Comparison of ENCODE assay signal across 23 cellular contexts in genomic region chr3:195692361-195692700, GRCh38. TPM values are rescaled to one million over a fixed set of nuclear protein-coding genes. Genes with fewer than 3 reads are reported as not detected.
DNase-seq lines count a peak whose midpoint lies in the region; ATAC-seq and TF ChIP-seq lines count a peak whose summit lies in the region.
"Had no signal": no experiment of that assay in that cellular context is flagged by ENCODE, and none has a peak within 500 bp of the region (broad histone marks: within the 10 kb centered on the region; RNA-seq: fewer than 3 reads in every experiment).

No MANE protein-coding gene starts in this region.

- H3K4me1 ChIP-seq in psoas muscle (peaks cover 11% of the 10 kb centered on the region), gastroesophageal sphincter (peaks cover 0 to 20% (median 3%) of the 10 kb centered on the region in 3 donors)
- H3K4me1 ChIP-seq: body of pancreas, parathyroid adenoma had no signal

- H3K36me3 ChIP-seq in psoas muscle (ENCODE audit: insufficient read depth in 1 of 2, low read depth in 1 of 2) = peaks cover 8 to 82% of the 10 kb centered on the region in 2 donors
- peaks cover 0 to 83% of the 10 kb centered on the region in 2 donors for H3K36me3 ChIP-seq in gastroesophageal sphincter

- no peak for DNase-seq in activated naive CD4-positive, alpha-beta T cell treated with anti-CD3 and anti-CD28 coated beads, Interleukin-2, amount 10 ng/mL, durations not matched to agents 7 days and 5 days
- DNase-seq in activated naive CD4-positive, alpha-beta T cell (lab: John Stamatoyannopoulos, UW) = no peak
- no peak for DNase-seq in T-helper 17 cell
- DNase-seq in cerebellum (ENCODE audit: low spot score) = peak; percentile 39
- no peak for DNase-seq in psoas muscle
- DNase-seq: activated naive CD4-positive, alpha-beta T cell treated with anti-CD3 and anti-CD28 coated beads for 36 hours; body of pancreas; CD4-positive, alpha-beta T cell; cortex of kidney; foreskin fibroblast; mesenchymal stem cell; naive B cell; NCI-H1694 treated with DMSO at 0.1 percent for 48 hours; NCI-H82; SHP77 treated with DMSO at 0.1 percent for 48 hours; stimulated activated CD4-positive, alpha-beta T cell treated with anti-CD3 and anti-CD28 coated beads, Interleukin-2, amount 100 ng/mL, for 48 hours; substantia nigra had no signal

- CTCF ChIA-PET in activated naive CD4-positive, alpha-beta T cell treated with anti-CD3 and anti-CD28 coated beads, Interleukin-2, amount 10 ng/mL, durations not matched to agents 7 days and 5 days (lab: Charles Lee) = no interaction called here

- H3K4me3 ChIP-seq in psoas muscle = no peak overlapping the region
- H3K4me3 ChIP-seq in gastroesophageal sphincter = no peak overlapping the region
- H3K4me3 ChIP-seq: body of pancreas, vagina had no signal

- peak overlapping the region; percentile 42 for H3K27ac Mint-ChIP-seq in activated naive CD4-positive, alpha-beta T cell treated with anti-CD3 and anti-CD28 coated beads, Interleukin-2, amount 10 ng/mL, durations not matched to agents 7 days and 5 days
- H3K27ac Mint-ChIP-seq in T-helper 17 cell = peak overlapping the region; percentile 68
- peak overlapping the region; percentile 87 for H3K27ac Mint-ChIP-seq in stimulated activated memory B cell treated with anti-CD40 and anti-IgM and Interleukin-4, amounts not matched to agents 10 μg/mL and 1 μg/mL and 100 μg/mL, for 72 hours
- H3K27ac Mint-ChIP-seq: activated naive CD4-positive, alpha-beta T cell treated with anti-CD3 and anti-CD28 coated beads for 36 hours; CD4-positive, alpha-beta T cell had no signal

- H3K9me3 Mint-ChIP-seq in activated naive CD4-positive, alpha-beta T cell treated with anti-CD3 and anti-CD28 coated beads, Interleukin-2, amount 10 ng/mL, durations not matched to agents 7 days and 5 days = no peaks in the 10 kb centered on the region
- H3K9me3 Mint-ChIP-seq in stimulated activated memory B cell treated with anti-CD40 and anti-IgM and Interleukin-4, amounts not matched to agents 10 μg/mL and 1 μg/mL and 100 μg/mL, for 72 hours = peaks cover 2% of the 10 kb centered on the region
- H3K9me3 Mint-ChIP-seq: activated naive CD4-positive, alpha-beta T cell treated with anti-CD3 and anti-CD28 coated beads for 36 hours; CD4-positive, alpha-beta T cell had no signal

- H3K9me3 ChIP-seq in T-helper 17 cell (ENCODE audit: control insufficient read depth, low read length, poor library complexity, severe bottlenecking) (no peaks in the 10 kb centered on the region), psoas muscle (no peaks in the 10 kb centered on the region), gastroesophageal sphincter (no peaks in the 10 kb centered on the region)
- H3K9me3 ChIP-seq: body of pancreas, vagina had no signal

- TF ChIP-seq CTCF in psoas muscle (IDR thresholded peaks at IDR 0.05) (no peak), gastroesophageal sphincter (IDR thresholded peaks at IDR 0.05) (no peak)

- intact Hi-C loops in psoas muscle (cut with DNase I) = no loop called here

- H3K27me3 Mint-ChIP-seq in activated naive CD4-positive, alpha-beta T cell treated with anti-CD3 and anti-CD28 coated beads, Interleukin-2, amount 10 ng/mL, durations not matched to agents 7 days and 5 days = no peaks in the 10 kb centered on the region
- no peaks in the 10 kb centered on the region for H3K27me3 Mint-ChIP-seq in T-helper 17 cell
- H3K27me3 Mint-ChIP-seq in stimulated activated memory B cell treated with anti-CD40 and anti-IgM and Interleukin-4, amounts not matched to agents 10 μg/mL and 1 μg/mL and 100 μg/mL, for 72 hours = no peaks in the 10 kb centered on the region
- H3K27me3 Mint-ChIP-seq: CD4-positive, alpha-beta T cell; naive B cell had no signal

- H3K36me3 Mint-ChIP-seq in activated naive CD4-positive, alpha-beta T cell treated with anti-CD3 and anti-CD28 coated beads, Interleukin-2, amount 10 ng/mL, durations not matched to agents 7 days and 5 days = peaks cover 37% of the 10 kb centered on the region
- peaks cover 4% of the 10 kb centered on the region for H3K36me3 Mint-ChIP-seq in T-helper 17 cell (ENCODE audit: low read depth)
- peaks cover 53% of the 10 kb centered on the region for H3K36me3 Mint-ChIP-seq in stimulated activated memory B cell treated with anti-CD40 and anti-IgM and Interleukin-4, amounts not matched to agents 10 μg/mL and 1 μg/mL and 100 μg/mL, for 72 hours

- H3K27ac ChIP-seq in psoas muscle (no peak overlapping the region), gastroesophageal sphincter (no peak overlapping the region)
- H3K27ac ChIP-seq: body of pancreas, parathyroid adenoma, vagina had no signal

- H3K4me3 Mint-ChIP-seq in activated naive CD4-positive, alpha-beta T cell treated with anti-CD3 and anti-CD28 coated beads, Interleukin-2, amount 10 ng/mL, durations not matched to agents 7 days and 5 days = no peak overlapping the region
- H3K4me3 Mint-ChIP-seq in T-helper 17 cell = no peak overlapping the region
- no peak overlapping the region for H3K4me3 Mint-ChIP-seq in stimulated activated memory B cell treated with anti-CD40 and anti-IgM and Interleukin-4, amounts not matched to agents 10 μg/mL and 1 μg/mL and 100 μg/mL, for 72 hours
- H3K4me3 Mint-ChIP-seq: activated naive CD4-positive, alpha-beta T cell treated with anti-CD3 and anti-CD28 coated beads for 36 hours; CD4-positive, alpha-beta T cell had no signal

- WGBS in psoas muscle, 3 donors = 67 to 75% (median 74%) methylated on average over 5 of the region's 5 CpGs
- 69 to 81% methylated on average over 4 to 5 of the region's 5 CpGs for WGBS in gastroesophageal sphincter (ENCODE audit: low coverage in 1 of 2), 2 donors

- H3K27me3 ChIP-seq in psoas muscle (ENCODE audit: insufficient read depth in 3 of 3, low read length in 2 of 3) = no peaks in the 10 kb centered on the region
- H3K27me3 ChIP-seq in gastroesophageal sphincter = no peaks in the 10 kb centered on the region
- H3K27me3 ChIP-seq: body of pancreas, vagina had no signal

- no peak for TF ChIP-seq EP300 in gastroesophageal sphincter (IDR thresholded peaks at IDR 0.05)

- no peak for TF ChIP-seq POLR2A in gastroesophageal sphincter (IDR thresholded peaks at IDR 0.05)

- H3K4me1 Mint-ChIP-seq in activated naive CD4-positive, alpha-beta T cell treated with anti-CD3 and anti-CD28 coated beads, Interleukin-2, amount 10 ng/mL, durations not matched to agents 7 days and 5 days = no peaks in the 10 kb centered on the region
- peaks cover 9% of the 10 kb centered on the region for H3K4me1 Mint-ChIP-seq in T-helper 17 cell
- H3K4me1 Mint-ChIP-seq in stimulated activated memory B cell treated with anti-CD40 and anti-IgM and Interleukin-4, amounts not matched to agents 10 μg/mL and 1 μg/mL and 100 μg/mL, for 72 hours = peaks cover 33% of the 10 kb centered on the region

- no peak for ATAC-seq in T-helper 17 cell
- ATAC-seq in stimulated activated memory B cell treated with anti-CD40 and anti-IgM and Interleukin-4, amounts not matched to agents 10 μg/mL and 1 μg/mL and 100 μg/mL, for 72 hours = no peak
- ATAC-seq in psoas muscle = no peak
- ATAC-seq in HG02884 (IDR thresholded peaks at IDR 0.05; ENCODE audit: unreplicated experiment) = no peak
- ATAC-seq in gastroesophageal sphincter = no peak
- ATAC-seq: body of pancreas, PC-3 had no signal

RNA-seq across cellular contexts. Expression of gene MUC20, which starts 28.4 kb away (rescaled TPM):
- total RNA-seq in T-helper 17 cell (10 to 100 TPM in 1 of 2 donors, 1 to 10 TPM in 1; 6.4 to 13.2 TPM), cerebellum (4.3 TPM), psoas muscle (1 to 10 TPM; 1.4 to 3.9 (median 1.6) TPM), gastroesophageal sphincter (1 to 10 TPM; 2.0 to 7.7 (median 4.8) TPM)
- polyA plus RNA-seq in psoas muscle = 1 to 10 TPM; 1.3 to 2.1 (median 1.4) TPM
